In the genomic region with DNA sequence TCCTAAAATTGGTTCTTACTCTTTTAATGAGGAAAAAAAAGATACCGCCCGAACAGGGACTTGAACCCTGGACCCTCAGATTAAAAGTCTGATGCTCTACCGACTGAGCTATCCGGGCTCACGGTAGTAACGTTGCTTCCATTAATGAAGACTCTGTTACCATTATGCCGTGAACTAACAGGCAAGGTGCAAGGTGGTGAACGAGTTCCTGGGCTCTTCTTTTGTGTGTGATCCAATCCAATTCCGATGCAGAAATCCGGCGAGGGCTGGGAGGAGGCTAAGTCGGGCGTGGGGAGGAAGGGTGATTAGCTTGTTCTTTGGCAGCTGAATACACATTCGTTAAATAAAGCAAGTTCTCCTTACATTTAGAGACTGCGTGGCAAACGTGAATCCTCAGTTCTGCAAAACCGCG, we compare ENCODE assay signal across 8 cellular contexts. TPM values are rescaled to one million over a fixed set of nuclear protein-coding genes. Genes with fewer than 3 reads are reported as not detected.
A peak's percentile ranks its signal among the peaks of the same experiment; 100 is the strongest.
DNase-seq lines count a peak whose midpoint lies in the region; ATAC-seq and TF ChIP-seq lines count a peak whose summit lies in the region.

No MANE protein-coding gene starts in this region.

- TF ChIP-seq CTCF in HFF-Myc (IDR thresholded peaks at IDR 0.05; ENCODE audit: low read depth, low read length, missing control alignments) (no peak), gastrocnemius medialis (IDR thresholded peaks at IDR 0.05 in 4 of 5, conservative IDR thresholded peaks at IDR 0.05 in 1 of 5) (no peak)

- H3K4me3 ChIP-seq in HFF-Myc (replicated peaks; ENCODE audit: low read depth, low read length), result peak overlapping the region; percentile 90
- peak overlapping the region; percentile 83 to 91 (median 84) for H3K4me3 ChIP-seq in gastrocnemius medialis

- H3K27me3 Mint-ChIP-seq in T-helper 17 cell, result peaks cover 4% of the 10 kb centered on the region

- no peaks in the 10 kb centered on the region for H3K27me3 ChIP-seq in gastrocnemius medialis

- peak overlapping the region; percentile 85 to 88 (median 86) for H3K27ac ChIP-seq in gastrocnemius medialis

- in situ Hi-C loops in gastrocnemius medialis (cut with MboI; ENCODE audit: low sequenced_read_pairs in 4 of 4), result no loop called here

- H3K36me3 Mint-ChIP-seq in T-helper 17 cell (ENCODE audit: low read depth), result no peaks in the 10 kb centered on the region

- H3K4me3 Mint-ChIP-seq in T-helper 17 cell, result peak overlapping the region; percentile 91

- TF ChIP-seq POLR2A in gastrocnemius medialis (IDR thresholded peaks at IDR 0.05), result no peak

- H3K9me3 ChIP-seq in T-helper 17 cell (ENCODE audit: control insufficient read depth, low read length, poor library complexity, severe bottlenecking) (no peaks in the 10 kb centered on the region), gastrocnemius medialis (no peaks in the 10 kb centered on the region)

- peaks cover 24% of the 10 kb centered on the region for H3K4me1 Mint-ChIP-seq in T-helper 17 cell

- peak overlapping the region; percentile 98 for H3K27ac Mint-ChIP-seq in T-helper 17 cell

- peak; percentile 64 for ATAC-seq in T-helper 17 cell
- ATAC-seq in gastrocnemius medialis, result peak; percentile 55 to 61
- ATAC-seq in HG03108 (IDR thresholded peaks at IDR 0.05; ENCODE audit: unreplicated experiment), result no peak

- DNase-seq in EL (peak; percentile 85), HFF-Myc (ENCODE audit: extremely low read depth, low read depth) (peak; percentile 46), NCI-H1105 (lab: John Stamatoyannopoulos, UW) (peak; percentile 70), T-helper 17 cell (peak; percentile 26 to 68 (median 51)), astrocyte of the hippocampus (ENCODE audit: low read depth, low spot score) (peak; percentile 86), iPS DF 19.7 (ENCODE audit: low read depth, low spot score) (peak; percentile 73), gastrocnemius medialis (peak; percentile 26 to 56)

- intact Hi-C loops in gastrocnemius medialis (cut with DNase I; ENCODE audit: low total_unique reads), result loop anchor here (1.0 to 10.0 kb wide), 3 partner anchors 9 to 985 kb away; a partner anchor contains a TSS

- peaks cover 10 to 13% of the 10 kb centered on the region in 2 donors for H3K4me1 ChIP-seq in gastrocnemius medialis

- H3K36me3 ChIP-seq in gastrocnemius medialis, result no peaks in the 10 kb centered on the region

RNA-seq across cellular contexts. Expression of a gene that starts 49.0 kb away (rescaled TPM):
- total RNA-seq in T-helper 17 cell (not detected), gastrocnemius medialis (not detected)

RNA-seq across cellular contexts. Expression of a gene that starts 55.3 kb away (rescaled TPM):
- total RNA-seq in T-helper 17 cell, result 10 to 100 TPM; 53.0 to 63.1 TPM
- 10 to 100 TPM; 27.4 to 45.2 (median 34.9) TPM for total RNA-seq in gastrocnemius medialis

RNA-seq across cellular contexts. Expression of a gene that starts 56.9 kb away (rescaled TPM):
- total RNA-seq in T-helper 17 cell (not detected), gastrocnemius medialis (not detected)
